Comparison of ENCODE assay signal across 8 cellular contexts in genomic region chr14:100375273-100375962, GRCh38. TPM values are rescaled to one million over a fixed set of nuclear protein-coding genes. Genes with fewer than 3 reads are reported as not detected.
A peak's percentile ranks its signal among the peaks of the same experiment; 100 is the strongest.
DNase-seq lines count a peak whose midpoint lies in the region; TF ChIP-seq lines count a peak whose summit lies in the region.

No MANE protein-coding gene starts in this region.

- no peak for TF ChIP-seq CTCF in Loucy (conservative IDR thresholded peaks at IDR 0.05; ENCODE audit: low read length)

- H4K20me1 ChIP-seq in Loucy (ENCODE audit: insufficient read depth, low read length, poor library complexity, severe bottlenecking), result no peaks in the 10 kb centered on the region

- H3K9me2 ChIP-seq in Loucy (replicated peaks; ENCODE audit: low read depth, low read length), result no peaks in the 10 kb centered on the region

- H3F3A ChIP-seq in Loucy (ENCODE audit: low read depth), result no peaks in the 10 kb centered on the region

- H3K27ac ChIP-seq in ectodermal cell (ENCODE audit: insufficient read depth, low read depth, low read length, poor library complexity, severe bottlenecking) (peak overlapping the region; percentile 47), mesenchymal stem cell (ENCODE audit: low read length, poor library complexity, severe bottlenecking) (peak overlapping the region; percentile 73)

- H3K9me3 ChIP-seq in Loucy (ENCODE audit: insufficient read depth, low read depth, low read length) (no peaks in the 10 kb centered on the region), ectodermal cell (ENCODE audit: control insufficient read depth, low read length) (no peaks in the 10 kb centered on the region), mesenchymal stem cell (ENCODE audit: control insufficient read depth, low read length) (no peaks in the 10 kb centered on the region)

- peak overlapping the region; percentile 91 for H2BK120ac ChIP-seq in mesenchymal stem cell (ENCODE audit: low read depth, low read length)

- 5% methylated on average over 15 to 17 of the region's 17 CpGs for WGBS in ectodermal cell, 2 experiments
- WGBS in mesenchymal stem cell, result 4% methylated on average over 15 of the region's 17 CpGs

- H3K27me3 ChIP-seq in H7 (ENCODE audit: control insufficient read depth, insufficient read depth, low read length) (no peaks in the 10 kb centered on the region), Loucy (ENCODE audit: insufficient read depth, low read length, poor library complexity, severe bottlenecking) (no peaks in the 10 kb centered on the region), ectodermal cell (ENCODE audit: control insufficient read depth, insufficient read depth, low read length, poor library complexity, severe bottlenecking) (no peaks in the 10 kb centered on the region), mesenchymal stem cell (ENCODE audit: control insufficient read depth in 1 of 2, insufficient read depth in 1 of 2, low read length in 2 of 2) (no peaks in the 10 kb centered on the region)

- peak overlapping the region; percentile 97 for H3K4me3 ChIP-seq in H7 (ENCODE audit: insufficient read depth, low read depth, low read length)
- peak overlapping the region; percentile 75 for H3K4me3 ChIP-seq in Loucy (ENCODE audit: low read length, poor library complexity, severe bottlenecking)
- H3K4me3 ChIP-seq in ectodermal cell (ENCODE audit: insufficient read depth, low read depth, low read length), result peak overlapping the region; percentile 73
- peak overlapping the region; percentile 79 to 97 for H3K4me3 ChIP-seq in mesenchymal stem cell (ENCODE audit: insufficient read depth in 1 of 2, low read depth in 1 of 2, low read length in 2 of 2)

- H3K4ac ChIP-seq in mesenchymal stem cell (ENCODE audit: low read depth in 1 of 2, low read length in 2 of 2), result peak overlapping the region; percentile 85 to 88

- peak overlapping the region; percentile 81 to 82 for H3K18ac ChIP-seq in mesenchymal stem cell (ENCODE audit: low read depth in 1 of 2, low read length in 2 of 2)

- peak overlapping the region; percentile 14 for H2AK5ac ChIP-seq in mesenchymal stem cell (ENCODE audit: low read length, severe bottlenecking)

- peak overlapping the region; percentile 80 for H4K91ac ChIP-seq in mesenchymal stem cell (ENCODE audit: low read length)

- peak overlapping the region; percentile 7 to 59 for H2BK12ac ChIP-seq in mesenchymal stem cell (ENCODE audit: low read length in 2 of 2)

- H3K36me3 ChIP-seq in H7 (replicated peaks; ENCODE audit: control insufficient read depth, insufficient read depth, low read length) (peaks cover 2% of the 10 kb centered on the region; the same call in 1 of the 2 replicates), Loucy (ENCODE audit: insufficient read depth, low read length) (no peaks in the 10 kb centered on the region), ectodermal cell (ENCODE audit: control insufficient read depth, insufficient read depth, low read length) (no peaks in the 10 kb centered on the region), mesenchymal stem cell (ENCODE audit: control insufficient read depth in 1 of 2, insufficient read depth in 2 of 2, low read depth in 1 of 2, low read length in 2 of 2) (peaks cover 0 to 13% of the 10 kb centered on the region in 2 experiments)

- H2BK5ac ChIP-seq in mesenchymal stem cell (ENCODE audit: low read depth, low read length, poor library complexity, severe bottlenecking), result peak overlapping the region; percentile 91

- H3K4me1 ChIP-seq in Loucy (ENCODE audit: insufficient read depth, low read length, poor library complexity, severe bottlenecking) (peaks cover 24% of the 10 kb centered on the region), ectodermal cell (ENCODE audit: control insufficient read depth, insufficient read depth, low read length) (peaks cover 13% of the 10 kb centered on the region), mesenchymal stem cell (ENCODE audit: control insufficient read depth, insufficient read depth, low read depth, low read length) (peaks cover 14% of the 10 kb centered on the region)

- H3K79me1 ChIP-seq in mesenchymal stem cell (replicated peaks; ENCODE audit: low read length, poor library complexity, severe bottlenecking), result peaks cover 22% of the 10 kb centered on the region

- peak overlapping the region; percentile 95 for H4K8ac ChIP-seq in mesenchymal stem cell (ENCODE audit: low read length)

- H3K9ac ChIP-seq in Loucy (ENCODE audit: low read depth, low read length, poor library complexity, severe bottlenecking) (peak overlapping the region; percentile 77), mesenchymal stem cell (ENCODE audit: low read length) (peak overlapping the region; percentile 100)

- H3K79me2 ChIP-seq in Loucy (ENCODE audit: insufficient read depth, low read length), result no peaks in the 10 kb centered on the region

- DNase-seq in GM04503 (ENCODE audit: low read depth), result peak; percentile 81
- peak; percentile 64 for DNase-seq in H7
- DNase-seq in activated CD4-positive, alpha-beta T cell treated with anti-CD3 and anti-CD28 coated beads for 4 hours, result peak; percentile 79 to 85
- peak; percentile 99 for DNase-seq in mesenchymal stem cell
- peak; percentile 61 to 75 for DNase-seq in stimulated activated CD8-positive, alpha-beta memory T cell treated with anti-CD3 and anti-CD28 coated beads, Interleukin-4, amount 100 ng/mL, for 4 hours (ENCODE audit: low read depth in 2 of 2, low spot score in 1 of 2)
- DNase-seq in putamen (ENCODE audit: low spot score), result no peak

- H2AFZ ChIP-seq in Loucy (ENCODE audit: low read length), result peak overlapping the region; percentile 86
- peak overlapping the region; percentile 54 for H2AFZ ChIP-seq in mesenchymal stem cell (ENCODE audit: low read depth, low read length)

- H3K14ac ChIP-seq in mesenchymal stem cell (ENCODE audit: low read length in 2 of 2), result peak overlapping the region in 1 of 2 experiments; percentile 77

- peak overlapping the region in 1 of 2 experiments; percentile 43 for H3K23ac ChIP-seq in mesenchymal stem cell (ENCODE audit: low read length in 2 of 2)

- H3K4me2 ChIP-seq in Loucy (ENCODE audit: low read depth, low read length, poor library complexity, severe bottlenecking) (peak overlapping the region; percentile 86), mesenchymal stem cell (ENCODE audit: low read length, poor library complexity, severe bottlenecking) (peak overlapping the region; percentile 88)

- peak overlapping the region; percentile 73 for H2BK15ac ChIP-seq in mesenchymal stem cell (ENCODE audit: low read depth, poor library complexity, severe bottlenecking)

RNA-seq across cellular contexts. Expression of gene WDR25, which starts 0.9 kb away (rescaled TPM):
- total RNA-seq in H7 (2014; rRNA removed; shearing (Covaris generic)), result 10.6 and 18.4 TPM in 2 replicates
- polyA plus RNA-seq in ectodermal cell (2013, experiment 1 of 4), result 8.1 TPM
- polyA plus RNA-seq in ectodermal cell (2013, experiment 2 of 4), result 9.0 TPM
- polyA plus RNA-seq in ectodermal cell (2013, experiment 3 of 4), result 7.5 TPM
- polyA plus RNA-seq in ectodermal cell (2013, experiment 4 of 4), result 6.8 TPM
- 12.3 TPM for polyA plus RNA-seq in mesenchymal stem cell (2013, experiment 1 of 2)
- 12.0 TPM for polyA plus RNA-seq in mesenchymal stem cell (2013, experiment 2 of 2)

RNA-seq across cellular contexts. Expression of gene SLC25A47, which starts 52.3 kb away (rescaled TPM):
- 0.07 and 0.18 TPM in 2 replicates for total RNA-seq in H7 (2014; rRNA removed; shearing (Covaris generic))
- not detected for polyA plus RNA-seq in ectodermal cell (2013, experiment 1 of 4)
- polyA plus RNA-seq in ectodermal cell (2013, experiment 2 of 4), result not detected
- not detected for polyA plus RNA-seq in ectodermal cell (2013, experiment 3 of 4)
- not detected for polyA plus RNA-seq in ectodermal cell (2013, experiment 4 of 4)
- not detected for polyA plus RNA-seq in mesenchymal stem cell (2013, experiment 1 of 2)
- polyA plus RNA-seq in mesenchymal stem cell (2013, experiment 2 of 2), result not detected
